Comparison of ENCODE assay signal across 26 cellular contexts in the genomic region with DNA sequence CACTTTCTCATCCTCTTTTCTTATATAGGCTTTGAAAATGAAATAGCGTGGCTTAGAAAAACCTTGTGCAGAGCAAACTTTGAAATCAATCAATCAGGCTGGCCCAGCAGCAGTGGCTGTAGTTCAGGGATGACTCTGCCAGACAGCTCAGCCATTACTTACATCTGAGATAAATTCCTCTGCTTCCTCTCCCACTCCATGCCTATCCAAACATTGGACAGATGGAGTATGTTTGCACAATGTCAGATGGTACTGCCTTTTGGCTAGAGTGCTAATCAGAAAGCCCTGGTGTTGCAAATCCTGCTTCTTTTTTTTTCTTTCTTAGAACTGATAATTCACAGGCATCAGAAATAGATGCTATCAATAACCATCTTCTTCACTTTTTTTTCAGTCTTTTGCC.
A peak's percentile ranks its signal among the peaks of the same experiment; 100 is the strongest.
DNase-seq lines count a peak whose midpoint lies in the region; ATAC-seq and TF ChIP-seq lines count a peak whose summit lies in the region.
"Had no signal": no experiment of that assay in that cellular context is flagged by ENCODE, and none has a peak within 500 bp of the region (broad histone marks: within the 10 kb centered on the region; RNA-seq: fewer than 3 reads in every experiment).

No MANE protein-coding gene starts in this region.

- peaks cover 8% of the 10 kb centered on the region for H3K9me3 Mint-ChIP-seq in activated CD4-positive, alpha-beta T cell treated with anti-CD3 and anti-CD28 coated beads, Interleukin-2, amount 10 ng/mL, durations not matched to agents 7 days and 5 days

- H3K9me3 ChIP-seq in thyroid gland: no peaks in the 10 kb centered on the region
- H3K9me3 ChIP-seq: ascending aorta had no signal

- TF ChIP-seq CTCF in thyroid gland (IDR thresholded peaks at IDR 0.05): no peak

- no peaks in the 10 kb centered on the region for H3K27me3 ChIP-seq in thyroid gland
- H3K27me3 ChIP-seq: ascending aorta; BLaER1 treated with 17β-estradiol and CSF1 and Interleukin-3, amounts not matched to agents 10 nM and 100 nM had no signal

- no peak overlapping the region for H3K27ac Mint-ChIP-seq in activated CD4-positive, alpha-beta T cell treated with anti-CD3 and anti-CD28 coated beads, Interleukin-2, amount 10 ng/mL, durations not matched to agents 7 days and 5 days
- H3K27ac Mint-ChIP-seq: memory B cell; natural killer cell treated with Interleukin-12 subunit alpha and Interleukin-12 subunit beta and Interleukin-15 and Interleukin-18, amount 100 ng/mL, for 72 hours; stimulated activated naive B cell treated with anti-CD40 and anti-IgM and Interleukin-4, amounts not matched to agents 10 μg/mL and 1 μg/mL and 100 μg/mL, for 72 hours had no signal

- H3K27me3 Mint-ChIP-seq in activated CD4-positive, alpha-beta T cell treated with anti-CD3 and anti-CD28 coated beads, Interleukin-2, amount 10 ng/mL, durations not matched to agents 7 days and 5 days: no peaks in the 10 kb centered on the region
- H3K27me3 Mint-ChIP-seq: memory B cell; natural killer cell treated with Interleukin-12 subunit alpha and Interleukin-12 subunit beta and Interleukin-15 and Interleukin-18, amount 100 ng/mL, for 72 hours; stimulated activated naive B cell treated with anti-CD40 and anti-IgM and Interleukin-4, amounts not matched to agents 10 μg/mL and 1 μg/mL and 100 μg/mL, for 72 hours had no signal

- H3K27ac ChIP-seq in thyroid gland: no peak overlapping the region
- H3K27ac ChIP-seq: ascending aorta; BLaER1 treated with 17β-estradiol and CSF1 and Interleukin-3, amounts not matched to agents 10 nM and 100 nM; coronary artery; epithelial cell of prostate; HL-60; psoas muscle had no signal

- no peak overlapping the region for H3K4me3 Mint-ChIP-seq in activated CD4-positive, alpha-beta T cell treated with anti-CD3 and anti-CD28 coated beads, Interleukin-2, amount 10 ng/mL, durations not matched to agents 7 days and 5 days
- H3K4me3 Mint-ChIP-seq: memory B cell; natural killer cell treated with Interleukin-12 subunit alpha and Interleukin-12 subunit beta and Interleukin-15 and Interleukin-18, amount 100 ng/mL, for 72 hours; stimulated activated naive B cell treated with anti-CD40 and anti-IgM and Interleukin-4, amounts not matched to agents 10 μg/mL and 1 μg/mL and 100 μg/mL, for 72 hours had no signal

- 67 to 75% methylated on average over 1 of the region's 1 CpG for WGBS in thyroid gland, 2 donors

- peak; percentile 5 for DNase-seq in DMS153 treated with DMSO at 0.1 percent for 48 hours (lab: John Stamatoyannopoulos, UW; ENCODE audit: unreplicated experiment)
- peak; percentile 22 for DNase-seq in M059J (ENCODE audit: low read depth)
- DNase-seq in RPMI7951 (ENCODE audit: low read depth): peak; percentile 81
- DNase-seq in fibroblast of peridontal ligament (ENCODE audit: extremely low read depth): peak; percentile 78
- DNase-seq in thyroid gland: no peak
- no peak for DNase-seq in activated CD4-positive, alpha-beta T cell treated with anti-CD3 and anti-CD28 coated beads, Interleukin-2, amount 10 ng/mL, durations not matched to agents 7 days and 5 days
- DNase-seq: activated gamma-delta T cell; DMS79 treated with DMSO at 0.1 percent for 48 hours; head of caudate nucleus; KBM-7; NK-92 treated with Interleukin-12 subunit alpha and Interleukin-12 subunit beta, amount 100 ng/mL, for 24 hours; psoas muscle; stimulated activated naive B cell treated with anti-CD40 and anti-IgM and Interleukin-4, amounts not matched to agents 10 μg/mL and 1 μg/mL and 100 μg/mL, for 72 hours; T-helper 2 cell; trophoblast cell had no signal

- TF ChIP-seq POLR2A in thyroid gland (IDR thresholded peaks at IDR 0.05): no peak

- H3K4me3 ChIP-seq in thyroid gland (replicated peaks in 1 of 3): no peak overlapping the region
- H3K4me3 ChIP-seq: ascending aorta; BLaER1 treated with 17β-estradiol and CSF1 and Interleukin-3, amounts not matched to agents 10 nM and 100 nM; coronary artery; psoas muscle had no signal

- no peaks in the 10 kb centered on the region for H3K36me3 ChIP-seq in thyroid gland
- H3K36me3 ChIP-seq: ascending aorta; BLaER1 treated with 17β-estradiol and CSF1 and Interleukin-3, amounts not matched to agents 10 nM and 100 nM had no signal

- intact Hi-C loops in thyroid gland (cut with DNase I): no loop called here

- POLR2A ChIA-PET in activated CD4-positive, alpha-beta T cell treated with anti-CD3 and anti-CD28 coated beads, Interleukin-2, amount 10 ng/mL, durations not matched to agents 7 days and 5 days (lab: Charles Lee): no interaction called here

- no peak for ATAC-seq in HG03135 (IDR thresholded peaks at IDR 0.05; ENCODE audit: unreplicated experiment)
- ATAC-seq in HG02759 (IDR thresholded peaks at IDR 0.05; ENCODE audit: unreplicated experiment): no peak
- ATAC-seq: activated CD4-positive, CD25-positive, alpha-beta regulatory T cell treated with anti-CD3 and anti-CD28 coated beads, Interleukin-2, amount 50 U/mL, for 24 hours; natural killer cell treated with Interleukin-12 subunit alpha and Interleukin-12 subunit beta and Interleukin-15 and Interleukin-18, amount 100 ng/mL, for 72 hours; psoas muscle; Right ventricle myocardium inferior; stimulated activated naive B cell treated with anti-CD40 and anti-IgM and Interleukin-4, amounts not matched to agents 10 μg/mL and 1 μg/mL and 100 μg/mL, for 72 hours had no signal

- CTCF ChIA-PET in activated CD4-positive, alpha-beta T cell treated with anti-CD3 and anti-CD28 coated beads, Interleukin-2, amount 10 ng/mL, durations not matched to agents 7 days and 5 days (lab: Charles Lee): no interaction called here

- H3K4me1 ChIP-seq in thyroid gland: no peaks in the 10 kb centered on the region
- H3K4me1 ChIP-seq: ascending aorta; BLaER1 treated with 17β-estradiol and CSF1 and Interleukin-3, amounts not matched to agents 10 nM and 100 nM; psoas muscle had no signal

- no peaks in the 10 kb centered on the region for H3K36me3 Mint-ChIP-seq in activated CD4-positive, alpha-beta T cell treated with anti-CD3 and anti-CD28 coated beads, Interleukin-2, amount 10 ng/mL, durations not matched to agents 7 days and 5 days (ENCODE audit: low read depth)
- H3K36me3 Mint-ChIP-seq: memory B cell; natural killer cell treated with Interleukin-12 subunit alpha and Interleukin-12 subunit beta and Interleukin-15 and Interleukin-18, amount 100 ng/mL, for 72 hours; stimulated activated naive B cell treated with anti-CD40 and anti-IgM and Interleukin-4, amounts not matched to agents 10 μg/mL and 1 μg/mL and 100 μg/mL, for 72 hours had no signal

- H3K4me1 Mint-ChIP-seq in activated CD4-positive, alpha-beta T cell treated with anti-CD3 and anti-CD28 coated beads, Interleukin-2, amount 10 ng/mL, durations not matched to agents 7 days and 5 days: no peaks in the 10 kb centered on the region
- H3K4me1 Mint-ChIP-seq: memory B cell; stimulated activated naive B cell treated with anti-CD40 and anti-IgM and Interleukin-4, amounts not matched to agents 10 μg/mL and 1 μg/mL and 100 μg/mL, for 72 hours had no signal

Comparison
In these comparisons a context has a peak if more than half of its experiments do, and no peak if none do; other contexts are left out.
1. DNase-seq: peak in DMS153 treated with DMSO at 0.1 percent for 48 hours (single experiment), M059J (single experiment), RPMI7951 (single experiment) and fibroblast of peridontal ligament (single experiment); none in thyroid gland (0 of 2) and activated CD4-positive, alpha-beta T cell treated with anti-CD3 and anti-CD28 coated beads, Interleukin-2, amount 10 ng/mL, durations not matched to agents 7 days and 5 days (single experiment).